Comparison of ENCODE assay signal across 8 cellular contexts in the genomic region with DNA sequence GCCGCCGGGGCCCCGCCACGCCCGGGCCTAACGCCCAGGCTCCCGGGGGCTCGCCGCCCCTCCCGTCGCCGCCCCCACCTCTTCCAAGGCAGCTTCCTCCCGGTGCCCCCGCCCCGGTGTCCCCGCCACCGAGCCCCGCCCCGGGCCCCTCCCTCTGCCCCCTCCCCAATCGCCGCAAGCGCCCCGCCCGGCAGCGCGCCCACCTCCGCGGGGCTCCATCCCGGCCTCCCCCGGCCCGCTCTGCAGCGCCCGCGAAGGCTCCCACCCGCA. TPM values are rescaled to one million over a fixed set of nuclear protein-coding genes. Genes with fewer than 3 reads are reported as not detected.
DNase-seq lines count a peak whose midpoint lies in the region; ATAC-seq, FAIRE-seq and TF ChIP-seq lines count a peak whose summit lies in the region.

No MANE protein-coding gene starts in this region.

- ATAC-seq in DND-41 (ENCODE audit: insufficient read depth, low read depth) (peak; percentile 51), GM21529 (IDR thresholded peaks at IDR 0.05; ENCODE audit: unreplicated experiment) (peak; percentile 29)

- WGBS in mesodermal cell (ENCODE audit: insufficient coverage in 2 of 2), 2 experiments = 0% methylated on average over 1 of the region's 35 CpGs; no CpG with 5 or more reads in 1 of the 2 experiments

- H3K9me3 ChIP-seq in DND-41 (ENCODE audit: insufficient read depth, low read length, severe bottlenecking) (no peaks in the 10 kb centered on the region), MM.1S (replicated peaks; ENCODE audit: insufficient read depth, low read length) (no peaks in the 10 kb centered on the region), mesodermal cell (ENCODE audit: control insufficient read depth, low read length) (no peaks in the 10 kb centered on the region)

- H3F3A ChIP-seq in MM.1S (ENCODE audit: insufficient read depth, low read length) = no peaks in the 10 kb centered on the region

- H3K79me2 ChIP-seq in DND-41 (ENCODE audit: insufficient read depth, low read length) (peaks cover 48% of the 10 kb centered on the region), MM.1S (ENCODE audit: low read length) (peaks cover 16% of the 10 kb centered on the region; the same call in 1 of the 2 replicates)

- H3K27ac ChIP-seq in DND-41 (ENCODE audit: low read length) = peak overlapping the region; percentile 83
- no peak overlapping the region for H3K27ac ChIP-seq in MM.1S (ENCODE audit: low read length)
- peak overlapping the region; percentile 67 for H3K27ac ChIP-seq in mesodermal cell (ENCODE audit: low read depth, low read length, severe bottlenecking)

- no peak for TF ChIP-seq CTCF in DND-41 (IDR thresholded peaks at IDR 0.05; ENCODE audit: borderline replicate concordance, extremely low read depth, low read length, poor library complexity, severe bottlenecking)
- TF ChIP-seq CTCF in MM.1S (IDR thresholded peaks at IDR 0.05; ENCODE audit: low read length) = no peak
- TF ChIP-seq CTCF in cardiac fibroblast (IDR thresholded peaks at IDR 0.05; ENCODE audit: low read depth, low read length) = no peak

- peaks cover 20% of the 10 kb centered on the region; the same call in 1 of the 2 replicates for H3K36me3 ChIP-seq in DND-41 (ENCODE audit: insufficient read depth, low read length)
- no peaks in the 10 kb centered on the region for H3K36me3 ChIP-seq in MM.1S (replicated peaks; ENCODE audit: insufficient read depth, low read length)
- peaks cover 26% of the 10 kb centered on the region for H3K36me3 ChIP-seq in mesodermal cell (ENCODE audit: control insufficient read depth, insufficient read depth, low read length)

- no peak for DNase-seq in DND-41
- no peak for DNase-seq in MM.1S
- no peak for DNase-seq in cardiac fibroblast (ENCODE audit: low read depth in 2 of 2)
- DNase-seq in urothelium cell line (ENCODE audit: low spot score) = peak; percentile 76
- no peak for DNase-seq in DMS153 (lab: John Stamatoyannopoulos, UW)
- DNase-seq in AML-193 (lab: John Stamatoyannopoulos, UW) = no peak

- H4K20me1 ChIP-seq in DND-41 (ENCODE audit: insufficient read depth, low read length) (peaks cover 36% of the 10 kb centered on the region), MM.1S (ENCODE audit: insufficient read depth, low read length) (no peaks in the 10 kb centered on the region)

- H3K4me1 ChIP-seq in DND-41 (ENCODE audit: insufficient read depth, low read length) (peaks cover 36% of the 10 kb centered on the region), MM.1S (ENCODE audit: low read length) (peaks cover 5% of the 10 kb centered on the region), mesodermal cell (ENCODE audit: control insufficient read depth, insufficient read depth, low read length, poor library complexity, severe bottlenecking) (peaks cover 19% of the 10 kb centered on the region)

- H3K27me3 ChIP-seq in DND-41 (ENCODE audit: insufficient read depth, low read length, poor library complexity) (no peaks in the 10 kb centered on the region), MM.1S (replicated peaks; ENCODE audit: insufficient read depth, low read length) (peaks cover 30% of the 10 kb centered on the region)

- H3K4me3 ChIP-seq in DND-41 (ENCODE audit: low read depth in 1 of 2, low read length in 2 of 2) = peak overlapping the region; percentile 87 to 94
- H3K4me3 ChIP-seq in MM.1S (ENCODE audit: low read length) = peak overlapping the region; percentile 69
- peak overlapping the region; percentile 78 to 82 for H3K4me3 ChIP-seq in cardiac fibroblast (replicated peaks in 1 of 2; ENCODE audit: low read depth in 2 of 2, low read length in 2 of 2)
- H3K4me3 ChIP-seq in mesodermal cell (ENCODE audit: extremely low read depth, insufficient read depth, low read length, poor library complexity, severe bottlenecking) = peak overlapping the region; percentile 83

- H2AFZ ChIP-seq in DND-41 (ENCODE audit: low read depth, low read length) = peak overlapping the region; percentile 68
- H2AFZ ChIP-seq in MM.1S (ENCODE audit: low read length) = no peak overlapping the region

- H3K9ac ChIP-seq in DND-41 (ENCODE audit: low read depth, low read length) (peak overlapping the region; percentile 88), MM.1S (ENCODE audit: low read length) (peak overlapping the region; percentile 33; the same call in 1 of the 2 replicates)

- H3K9me2 ChIP-seq in MM.1S (replicated peaks; ENCODE audit: insufficient read depth, low read length) = no peaks in the 10 kb centered on the region

- H3K4me2 ChIP-seq in DND-41 (ENCODE audit: insufficient read depth, low read length) (peak overlapping the region; percentile 97), MM.1S (ENCODE audit: low read depth, low read length) (peak overlapping the region; percentile 74; the same call in 1 of the 2 replicates)

- no peak for FAIRE-seq in urothelium cell line (lab: Jason Lieb, UNC)

RNA-seq across cellular contexts. Expression of gene STK25, which starts 0.2 kb away (rescaled TPM):
- polyA plus RNA-seq in mesodermal cell (2013, experiment 1 of 2) = 191 TPM
- polyA plus RNA-seq in mesodermal cell (2013, experiment 2 of 2) = 176 TPM

RNA-seq across cellular contexts. Expression of gene BOK, which starts 50.4 kb away (rescaled TPM):
- polyA plus RNA-seq in mesodermal cell (2013, experiment 1 of 2) = 33.0 TPM
- polyA plus RNA-seq in mesodermal cell (2013, experiment 2 of 2) = 28.9 TPM
